Comparison of ENCODE assay signal across 8 cellular contexts in genomic region chr5:119470851-119471451, GRCh38. TPM values are rescaled to one million over a fixed set of nuclear protein-coding genes. Genes with fewer than 3 reads are reported as not detected.
A peak's percentile ranks its signal among the peaks of the same experiment; 100 is the strongest.
DNase-seq lines count a peak whose midpoint lies in the region; ATAC-seq and TF ChIP-seq lines count a peak whose summit lies in the region.

No MANE protein-coding gene starts in this region.

- H3K9me3 ChIP-seq in Panc1 (ENCODE audit: control insufficient read depth, insufficient read depth, low read depth, low read length) (peaks cover 14% of the 10 kb centered on the region; the same call in 1 of the 2 replicates), fibroblast of lung (ENCODE audit: control insufficient read depth, insufficient read depth, low read depth, low read length) (no peaks in the 10 kb centered on the region), smooth muscle cell (replicated peaks; ENCODE audit: low read depth) (peaks cover 6% of the 10 kb centered on the region)

- H3K4me2 ChIP-seq in fibroblast of lung (ENCODE audit: extremely low read depth, insufficient read depth, low read length) (no peak overlapping the region), smooth muscle cell (peak overlapping the region; percentile 37)

- no TSS peak for BruUV-seq in Panc1 (replicated peaks; lab: Mats Ljungman, UMichigan)

- H3K9ac ChIP-seq in fibroblast of lung (ENCODE audit: insufficient read depth, low read length) (no peak overlapping the region), smooth muscle cell (ENCODE audit: low read depth) (no peak overlapping the region)

- H3K27me3 ChIP-seq in BJ (ENCODE audit: control insufficient read depth, insufficient read depth, low read length) (no peaks in the 10 kb centered on the region), Panc1 (ENCODE audit: control insufficient read depth, insufficient read depth, low read length) (no peaks in the 10 kb centered on the region), fibroblast of lung (ENCODE audit: control insufficient read depth, insufficient read depth, low read length) (no peaks in the 10 kb centered on the region), smooth muscle cell (ENCODE audit: low read depth) (no peaks in the 10 kb centered on the region)

- intact Hi-C loops in Panc1 (cut with micrococcal nuclease; ENCODE audit: unreplicated experiment), result loop anchor here (5.0 kb wide), 3 partner anchors 271 to 986 kb away; no protein-coding TSS in a partner anchor

- no peak for DNase-seq in BJ (ENCODE audit: low read depth)
- DNase-seq in Panc1 (ENCODE audit: low read depth, low spot score), result no peak
- peak; percentile 35 to 72 for DNase-seq in fibroblast of lung (ENCODE audit: low read depth in 2 of 2)
- no peak for DNase-seq in smooth muscle cell (lab: John Stamatoyannopoulos, UW; ENCODE audit: unreplicated experiment)
- DNase-seq in omental fat pad (ENCODE audit: low spot score), result no peak
- DNase-seq in DMS79 treated with DMSO at 0.1 percent for 48 hours (lab: John Stamatoyannopoulos, UW), result no peak

- H3K36me3 ChIP-seq in BJ (ENCODE audit: control insufficient read depth, insufficient read depth, low read length), result no peaks in the 10 kb centered on the region
- H3K36me3 ChIP-seq in Panc1 (ENCODE audit: control insufficient read depth, insufficient read depth, low read length), result no peaks in the 10 kb centered on the region; the same call in 1 of the 2 replicates
- no peaks in the 10 kb centered on the region for H3K36me3 ChIP-seq in fibroblast of lung (ENCODE audit: control insufficient read depth, insufficient read depth, low read length)
- H3K36me3 ChIP-seq in smooth muscle cell (ENCODE audit: low read depth), result peaks cover 16% of the 10 kb centered on the region

- H3K79me2 ChIP-seq in fibroblast of lung (ENCODE audit: control insufficient read depth, insufficient read depth, low read length), result no peaks in the 10 kb centered on the region
- H3K79me2 ChIP-seq in smooth muscle cell (ENCODE audit: low read depth), result peaks cover 22% of the 10 kb centered on the region

- no peaks in the 10 kb centered on the region for H3F3A ChIP-seq in smooth muscle cell (ENCODE audit: low read depth)

- TF ChIP-seq CTCF in BJ (IDR thresholded peaks at IDR 0.05; ENCODE audit: insufficient read depth, low read depth, low read length), result peak; percentile 69
- peak; percentile 76; the same call in 1 of the 2 replicates for TF ChIP-seq CTCF in Panc1 (IDR thresholded peaks at IDR 0.05)
- TF ChIP-seq CTCF in fibroblast of lung (conservative IDR thresholded peaks at IDR 0.05 in 1 of 2, IDR thresholded peaks at IDR 0.05 in 1 of 2; ENCODE audit: low read depth in 1 of 2, low read length in 2 of 2), result peak; percentile 57 to 80
- peak; percentile 84 for TF ChIP-seq CTCF in smooth muscle cell (IDR thresholded peaks at IDR 0.05; ENCODE audit: borderline replicate concordance, insufficient read depth, poor library complexity, severe bottlenecking)
- TF ChIP-seq CTCF in omental fat pad (IDR thresholded peaks at IDR 0.05), result no peak

- WGBS in smooth muscle cell (ENCODE audit: low lambda C conversion rate), result 42% methylated on average over 3 of the region's 3 CpGs

- H2AFZ ChIP-seq in fibroblast of lung (ENCODE audit: low read length) (no peak overlapping the region), smooth muscle cell (ENCODE audit: low read depth) (no peak overlapping the region)

- POLR2A ChIA-PET in BJ (lab: Charles Lee), result interaction anchor here (0.7 kb wide), 1 partner anchor 483 kb away, joined by 3 read pairs; no protein-coding TSS in a partner anchor
- POLR2A ChIA-PET in Panc1 (lab: Charles Lee), result interaction anchor here (0.7 kb wide), 1 partner anchor 994 kb away, joined by 3 read pairs; no protein-coding TSS in a partner anchor

- CTCF ChIA-PET in BJ (lab: Yijun Ruan, JAX) (interaction anchor here (0.6 to 2.4 kb wide), 12 partner anchors 8 to 1862 kb away, joined by 3 to 10 read pairs (median 3); no protein-coding TSS in a partner anchor), Panc1 (lab: Charles Lee) (interaction anchor here (1.2 kb wide), 1 partner anchor 9 kb away, joined by 4 read pairs; no protein-coding TSS in a partner anchor)

- ATAC-seq in GM18502 (IDR thresholded peaks at IDR 0.05; ENCODE audit: poor library complexity, unreplicated experiment) (peak; percentile 68), HG02938 (IDR thresholded peaks at IDR 0.05; ENCODE audit: unreplicated experiment) (peak; percentile 57), Panc1 (no peak), omental fat pad (ENCODE audit: low FRiP score) (no peak)

- H3K27ac ChIP-seq in Panc1 (ENCODE audit: low read length), result no peak overlapping the region
- H3K27ac ChIP-seq in fibroblast of lung (ENCODE audit: insufficient read depth, low read length), result no peak overlapping the region
- no peak overlapping the region for H3K27ac ChIP-seq in smooth muscle cell (ENCODE audit: low read depth)

- H3K4me1 ChIP-seq in Panc1 (ENCODE audit: control insufficient read depth, insufficient read depth, low read length) (no peaks in the 10 kb centered on the region), fibroblast of lung (ENCODE audit: control insufficient read depth, extremely low read depth, insufficient read depth, low read length) (no peaks in the 10 kb centered on the region), smooth muscle cell (ENCODE audit: low read depth) (peaks cover 8% of the 10 kb centered on the region)

- in situ Hi-C loops in Panc1 (cut with HindIII; ENCODE audit: low pct_unique_long_range_greater_than_20kb, low sequenced_read_pairs), result no loop called here

- H3K4me3 ChIP-seq in BJ (ENCODE audit: low read depth, low read length), result no peak overlapping the region
- H3K4me3 ChIP-seq in Panc1 (ENCODE audit: low read depth in 2 of 2, low read length in 2 of 2), result no peak overlapping the region
- no peak overlapping the region for H3K4me3 ChIP-seq in fibroblast of lung (replicated peaks in 1 of 4; ENCODE audit: control extremely low read depth in 1 of 4, insufficient read depth in 1 of 4, low read depth in 3 of 4, low read length in 4 of 4)
- H3K4me3 ChIP-seq in smooth muscle cell, result no peak overlapping the region

- H4K20me1 ChIP-seq in fibroblast of lung (ENCODE audit: control insufficient read depth, extremely low read depth, insufficient read depth, low read length), result no peaks in the 10 kb centered on the region
- peaks cover 4% of the 10 kb centered on the region for H4K20me1 ChIP-seq in smooth muscle cell (ENCODE audit: low read depth)

RNA-seq across cellular contexts. Expression of gene HSD17B4, which starts 18.7 kb away (rescaled TPM):
- 77.2 and 107 TPM in 2 replicates for polyA plus RNA-seq in BJ (2011; rRNA removed)
- 69.1 and 70.9 TPM in 2 replicates for polyA minus RNA-seq in BJ (2011; rRNA and poly(A)+ RNA removed)
- total RNA-seq in Panc1 (2021; ENCODE audit: unreplicated experiment), result 107 TPM
- polyA plus RNA-seq in Panc1 (2012; ENCODE audit: insufficient read length), result 121 TPM
- 201 and 340 TPM in 2 replicates for total RNA-seq in fibroblast of lung
- polyA plus RNA-seq in fibroblast of lung, result 162 and 187 TPM in 2 replicates
- 107 and 113 TPM in 2 replicates for polyA plus RNA-seq in fibroblast of lung (2012)
- polyA minus RNA-seq in fibroblast of lung (ENCODE audit: low replicate concordance), result 23.8 and 124 TPM in 2 replicates
- 116 and 136 TPM in 2 replicates for total RNA-seq in smooth muscle cell
- polyA plus RNA-seq in smooth muscle cell, result 64.5 and 79.5 TPM in 2 replicates
- total RNA-seq in omental fat pad, result 100 to 1,000 TPM; 159 to 225 (median 220) TPM

Comparison
In these comparisons a context has a peak if more than half of its experiments do, and no peak if none do; other contexts are left out.
1. DNase-seq: peak in fibroblast of lung (2 of 2); none in BJ (single experiment), Panc1 (single experiment), smooth muscle cell (single experiment), omental fat pad (single experiment) and DMS79 treated with DMSO at 0.1 percent for 48 hours (single experiment).
2. CTCF ChIP-seq: peak in BJ (single experiment), Panc1 (single experiment), fibroblast of lung (2 of 2) and smooth muscle cell (single experiment); none in omental fat pad (0 of 3).
3. ATAC-seq: peak in GM18502 (single experiment) and HG02938 (single experiment); none in Panc1 (single experiment) and omental fat pad (single experiment).